8 cellular contexts compared by ENCODE assay signal in the genomic region with DNA sequence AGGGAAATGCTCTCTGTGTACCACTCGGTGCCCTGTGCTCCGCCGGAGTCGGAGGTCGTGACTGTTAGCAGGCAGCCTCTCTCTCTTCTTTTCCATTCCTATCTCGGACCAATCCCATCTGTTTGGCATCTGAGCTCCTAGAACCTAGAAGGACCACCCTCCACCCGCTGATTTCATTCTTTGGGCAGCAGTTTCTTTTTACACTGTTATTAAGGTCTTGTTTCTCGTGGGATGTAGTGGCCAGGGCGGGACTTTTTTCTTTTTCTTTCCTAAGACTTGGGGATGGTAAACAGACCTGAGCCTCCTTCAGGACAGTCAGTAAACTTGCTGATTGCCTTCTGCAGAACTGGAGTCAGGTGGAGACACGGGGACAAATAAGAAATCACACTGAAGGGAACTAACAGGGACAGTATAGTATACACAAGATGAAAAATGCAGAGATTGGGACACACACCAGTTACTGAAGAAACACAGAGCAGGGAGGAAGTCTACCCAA. TPM values are rescaled to one million over a fixed set of nuclear protein-coding genes. Genes with fewer than 3 reads are reported as not detected.
DNase-seq lines count a peak whose midpoint lies in the region; ATAC-seq and TF ChIP-seq lines count a peak whose summit lies in the region.

No MANE protein-coding gene starts in this region.

- no peaks in the 10 kb centered on the region for H3K9me3 ChIP-seq in BE2C
- H3K9me3 ChIP-seq in Karpas-422 (ENCODE audit: low read length) = no peaks in the 10 kb centered on the region
- H3K9me3 ChIP-seq in naive thymus-derived CD4-positive, alpha-beta T cell (ENCODE audit: control insufficient read depth in 2 of 3, low read length in 3 of 3) = no peaks in the 10 kb centered on the region

- H3K4me3 ChIP-seq in BE2C (ENCODE audit: low read depth, low read length) (peak overlapping the region; percentile 94), Karpas-422 (ENCODE audit: low read length) (peak overlapping the region; percentile 75), coronary artery (peak overlapping the region; percentile 85)
- peak overlapping the region; percentile 92 for H3K4me3 ChIP-seq in naive thymus-derived CD4-positive, alpha-beta T cell (ENCODE audit: low read length)

- peak overlapping the region; percentile 87 for H3K4me2 ChIP-seq in Karpas-422 (ENCODE audit: low read depth, low read length, poor library complexity, severe bottlenecking)

- H3K27me3 ChIP-seq in BE2C = no peaks in the 10 kb centered on the region
- no peaks in the 10 kb centered on the region for H3K27me3 ChIP-seq in Karpas-422 (ENCODE audit: low read length)
- H3K27me3 ChIP-seq in naive thymus-derived CD4-positive, alpha-beta T cell (ENCODE audit: control insufficient read depth in 2 of 2, insufficient read depth in 2 of 2, low read length in 2 of 2) = no peaks in the 10 kb centered on the region

- H3K4me1 Mint-ChIP-seq in naive thymus-derived CD4-positive, alpha-beta T cell = peaks cover 18 to 41% (median 36%) of the 10 kb centered on the region in 7 donors

- H3K9ac ChIP-seq in Karpas-422 (ENCODE audit: low read length) = peak overlapping the region; percentile 78

- ATAC-seq in naive thymus-derived CD4-positive, alpha-beta T cell = no peak
- ATAC-seq in GM21529 (IDR thresholded peaks at IDR 0.05; ENCODE audit: unreplicated experiment) = no peak
- no peak for ATAC-seq in GM18873 (IDR thresholded peaks at IDR 0.05; ENCODE audit: low FRiP score, unreplicated experiment)

- CTCF ChIA-PET in naive thymus-derived CD4-positive, alpha-beta T cell (lab: Charles Lee) = interaction anchor here (0.6 to 2.9 kb wide), 4 partner anchors 9 to 161 kb away, joined by 3 to 19 read pairs (median 5); no protein-coding TSS in a partner anchor

- H3K4me3 Mint-ChIP-seq in naive thymus-derived CD4-positive, alpha-beta T cell = peak overlapping the region; percentile 86 to 99 (median 96)

- intact Hi-C loops in naive thymus-derived CD4-positive, alpha-beta T cell (cut with micrococcal nuclease) = loop anchor here (1.0 to 5.0 kb wide), 19 partner anchors 9 to 1431 kb away; partner anchors contain the start of genes CERCAM (in 2 of the 2), COQ4 (in 2 of the 2), GOLGA2 (in 2 of the 2) and ODF2 (in 2 of the 2)

- peaks cover 3% of the 10 kb centered on the region; the same call in 1 of the 2 replicates for H4K20me1 ChIP-seq in Karpas-422 (ENCODE audit: insufficient read depth, low read depth, low read length)

- H3K36me3 ChIP-seq in BE2C (peaks cover 3% of the 10 kb centered on the region), Karpas-422 (ENCODE audit: insufficient read depth, low read length) (peaks cover 9% of the 10 kb centered on the region; the same call in 1 of the 2 replicates)
- peaks cover 0 to 28% (median 0%) of the 10 kb centered on the region in 3 experiments for H3K36me3 ChIP-seq in naive thymus-derived CD4-positive, alpha-beta T cell (ENCODE audit: control insufficient read depth in 2 of 3, insufficient read depth in 3 of 3, low read length in 3 of 3)

- no peak for DNase-seq in BE2C
- no peak for DNase-seq in Karpas-422
- DNase-seq in coronary artery (ENCODE audit: low spot score) = no peak
- DNase-seq in naive thymus-derived CD4-positive, alpha-beta T cell = no peak
- no peak for DNase-seq in ureter (ENCODE audit: low spot score)
- no peak for DNase-seq in activated CD4-positive, CD25-positive, alpha-beta regulatory T cell (lab: John Stamatoyannopoulos, UW)

- peaks cover 0 to 2% (median 0%) of the 10 kb centered on the region in 11 donors for H3K9me3 Mint-ChIP-seq in naive thymus-derived CD4-positive, alpha-beta T cell

- peak overlapping the region; percentile 29; the same call in 1 of the 2 replicates for H3K27ac ChIP-seq in Karpas-422 (ENCODE audit: low read length)
- H3K27ac ChIP-seq in coronary artery = peak overlapping the region; percentile 72 to 97
- peak overlapping the region; percentile 94 for H3K27ac ChIP-seq in naive thymus-derived CD4-positive, alpha-beta T cell (ENCODE audit: low read depth, low read length)

- no peaks in the 10 kb centered on the region for H3K9me2 ChIP-seq in Karpas-422 (replicated peaks; ENCODE audit: insufficient read depth, low read length)

- TF ChIP-seq CTCF in BE2C (IDR thresholded peaks at IDR 0.05; ENCODE audit: low read depth, low read length) (no peak), coronary artery (IDR thresholded peaks at IDR 0.05) (no peak)

- H3K27me3 Mint-ChIP-seq in naive thymus-derived CD4-positive, alpha-beta T cell = no peaks in the 10 kb centered on the region

- H3K27ac Mint-ChIP-seq in naive thymus-derived CD4-positive, alpha-beta T cell = peak overlapping the region; percentile 94 to 99 (median 98)

- POLR2A ChIA-PET in naive thymus-derived CD4-positive, alpha-beta T cell (lab: Charles Lee) = interaction anchor here (0.6 to 2.7 kb wide), 9 partner anchors 10 to 657 kb away, joined by 3 to 28 read pairs (median 4); partner anchors contain the start of genes GOLGA2, SH3GLB2, SWI5 and ZER1

- H3K36me3 Mint-ChIP-seq in naive thymus-derived CD4-positive, alpha-beta T cell = peaks cover 0 to 11% (median 9%) of the 10 kb centered on the region in 5 donors

- peaks cover 50% of the 10 kb centered on the region for H3K79me2 ChIP-seq in Karpas-422 (ENCODE audit: low read length)

- peak overlapping the region; percentile 66; the same call in 1 of the 2 replicates for H2AFZ ChIP-seq in Karpas-422 (ENCODE audit: low read length)

- H3K4me1 ChIP-seq in BE2C (no peaks in the 10 kb centered on the region), Karpas-422 (ENCODE audit: low read length) (peaks cover 14% of the 10 kb centered on the region)
- H3K4me1 ChIP-seq in naive thymus-derived CD4-positive, alpha-beta T cell (ENCODE audit: control insufficient read depth in 2 of 2, insufficient read depth in 2 of 2, low read length in 2 of 2) = peaks cover 17% of the 10 kb centered on the region in 2 donors

RNA-seq across cellular contexts. Expression of gene URM1, which starts 0.5 kb away (rescaled TPM):
- 115 TPM for polyA plus RNA-seq in BE2C (2012; ENCODE audit: insufficient read depth, insufficient read length, low read depth)
- 22.7 and 33.4 TPM in 2 replicates for total RNA-seq in Karpas-422 (2014; rRNA removed; shearing (Covaris generic); ENCODE audit: low replicate concordance)
- total RNA-seq in naive thymus-derived CD4-positive, alpha-beta T cell = 10 to 100 TPM; 32.3 to 72.4 (median 47.5) TPM
- 10 to 100 TPM; 49.9 to 50.0 TPM for polyA plus RNA-seq in naive thymus-derived CD4-positive, alpha-beta T cell
- 57.7 TPM for total RNA-seq in ureter

RNA-seq across cellular contexts. Expression of gene SLC27A4, which starts 31.3 kb away (rescaled TPM):
- polyA plus RNA-seq in BE2C (2012; ENCODE audit: insufficient read depth, insufficient read length, low read depth) = 74.4 TPM
- total RNA-seq in Karpas-422 (2014; rRNA removed; shearing (Covaris generic); ENCODE audit: low replicate concordance) = 18.5 and 24.4 TPM in 2 replicates
- 10 to 100 TPM in 4 of 5 experiments, 1 to 10 TPM in 1; 6.4 to 20.1 (median 12.1) TPM for total RNA-seq in naive thymus-derived CD4-positive, alpha-beta T cell
- polyA plus RNA-seq in naive thymus-derived CD4-positive, alpha-beta T cell = 1 to 10 TPM; 6.1 to 7.3 TPM
- 37.1 TPM for total RNA-seq in ureter

RNA-seq across cellular contexts. Expression of gene CERCAM, which starts 49.0 kb away (rescaled TPM):
- polyA plus RNA-seq in BE2C (2012; ENCODE audit: insufficient read depth, insufficient read length, low read depth) = 7.8 TPM
- total RNA-seq in Karpas-422 (2014; rRNA removed; shearing (Covaris generic); ENCODE audit: low replicate concordance) = 12.2 and 19.8 TPM in 2 replicates
- total RNA-seq in naive thymus-derived CD4-positive, alpha-beta T cell = 1 to 10 TPM in 1 of 5 experiments, under 1 TPM in 4; 0.19 to 2.2 (median 0.77) TPM
- under 1 TPM; 0.15 to 0.54 TPM for polyA plus RNA-seq in naive thymus-derived CD4-positive, alpha-beta T cell
- total RNA-seq in ureter = 51.3 TPM

RNA-seq across cellular contexts. Expression of gene COQ4, which starts 49.0 kb away (rescaled TPM):
- polyA plus RNA-seq in BE2C (2012; ENCODE audit: insufficient read depth, insufficient read length, low read depth) = 203 TPM
- 28.3 and 40.1 TPM in 2 replicates for total RNA-seq in Karpas-422 (2014; rRNA removed; shearing (Covaris generic); ENCODE audit: low replicate concordance)
- 10 to 100 TPM; 32.9 to 47.2 (median 42.4) TPM for total RNA-seq in naive thymus-derived CD4-positive, alpha-beta T cell
- 10 to 100 TPM; 29.6 to 30.3 TPM for polyA plus RNA-seq in naive thymus-derived CD4-positive, alpha-beta T cell
- total RNA-seq in ureter = 91.8 TPM

RNA-seq across cellular contexts. Expression of gene TRUB2, which starts 49.4 kb away (rescaled TPM):
- polyA plus RNA-seq in BE2C (2012; ENCODE audit: insufficient read depth, insufficient read length, low read depth) = 212 TPM
- 20.8 and 28.2 TPM in 2 replicates for total RNA-seq in Karpas-422 (2014; rRNA removed; shearing (Covaris generic); ENCODE audit: low replicate concordance)
- 10 to 100 TPM; 11.5 to 27.2 (median 21.6) TPM for total RNA-seq in naive thymus-derived CD4-positive, alpha-beta T cell
- 10 to 100 TPM; 19.8 to 26.3 TPM for polyA plus RNA-seq in naive thymus-derived CD4-positive, alpha-beta T cell
- 32.7 TPM for total RNA-seq in ureter

Comparison
In these comparisons a context has a peak if more than half of its experiments do, and no peak if none do; other contexts are left out.
1. H3K27ac ChIP-seq: peak in every context shown above with its lines; median percentile 94 in naive thymus-derived CD4-positive, alpha-beta T cell; 84 in coronary artery; 29 in Karpas-422.